Comparison of ENCODE assay signal across 8 cellular contexts in the genomic region with DNA sequence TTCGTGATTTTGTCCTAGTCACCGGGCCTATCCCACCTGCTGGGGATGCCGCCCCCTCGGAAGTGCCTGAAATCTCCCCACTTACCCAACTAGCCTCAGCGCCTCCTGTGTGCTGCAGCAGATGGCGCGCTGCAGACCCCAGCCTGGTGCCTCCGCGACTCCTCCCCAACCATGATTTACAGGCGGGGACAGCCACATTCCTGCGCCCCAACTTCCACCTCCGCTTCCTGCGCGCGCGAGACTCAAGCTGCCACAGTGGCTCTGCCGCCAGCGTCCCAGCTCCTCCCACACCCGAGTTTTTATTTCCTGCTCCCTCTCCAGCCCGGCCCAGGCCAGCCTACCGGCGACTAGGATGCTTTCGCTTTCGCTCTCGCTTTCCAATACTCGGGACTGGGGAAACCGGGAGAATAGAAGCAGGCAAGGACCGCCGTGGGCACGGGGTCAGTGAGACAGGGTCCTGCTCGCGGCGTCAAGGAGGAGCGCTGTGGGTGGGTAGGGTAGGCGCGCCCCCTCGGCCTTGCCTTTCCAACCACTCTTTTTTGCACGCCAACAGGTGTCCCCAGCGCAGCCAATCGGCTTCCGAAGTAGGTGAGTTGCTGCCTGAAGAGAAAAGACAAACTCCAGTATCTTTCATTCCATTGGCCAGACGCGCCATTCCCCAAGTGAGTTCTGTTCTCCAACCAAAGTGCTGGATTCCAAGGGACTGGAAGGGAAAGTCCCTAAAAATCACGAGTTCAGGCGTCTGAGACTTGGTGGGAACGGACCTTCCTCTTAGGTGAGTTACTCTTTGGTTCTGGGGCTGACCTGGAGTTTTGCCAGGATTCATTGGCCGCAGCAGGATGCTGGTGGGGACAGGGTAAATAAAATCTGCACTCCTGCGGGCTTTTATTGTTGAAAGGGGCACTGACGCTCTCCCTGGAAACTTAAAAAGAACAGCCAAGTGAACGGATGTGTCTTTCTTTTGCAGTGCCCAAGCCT. TPM values are rescaled to one million over a fixed set of nuclear protein-coding genes. Genes with fewer than 3 reads are reported as not detected.
DNase-seq lines count a peak whose midpoint lies in the region; ATAC-seq, FAIRE-seq and TF ChIP-seq lines count a peak whose summit lies in the region.

A gene with protein sequence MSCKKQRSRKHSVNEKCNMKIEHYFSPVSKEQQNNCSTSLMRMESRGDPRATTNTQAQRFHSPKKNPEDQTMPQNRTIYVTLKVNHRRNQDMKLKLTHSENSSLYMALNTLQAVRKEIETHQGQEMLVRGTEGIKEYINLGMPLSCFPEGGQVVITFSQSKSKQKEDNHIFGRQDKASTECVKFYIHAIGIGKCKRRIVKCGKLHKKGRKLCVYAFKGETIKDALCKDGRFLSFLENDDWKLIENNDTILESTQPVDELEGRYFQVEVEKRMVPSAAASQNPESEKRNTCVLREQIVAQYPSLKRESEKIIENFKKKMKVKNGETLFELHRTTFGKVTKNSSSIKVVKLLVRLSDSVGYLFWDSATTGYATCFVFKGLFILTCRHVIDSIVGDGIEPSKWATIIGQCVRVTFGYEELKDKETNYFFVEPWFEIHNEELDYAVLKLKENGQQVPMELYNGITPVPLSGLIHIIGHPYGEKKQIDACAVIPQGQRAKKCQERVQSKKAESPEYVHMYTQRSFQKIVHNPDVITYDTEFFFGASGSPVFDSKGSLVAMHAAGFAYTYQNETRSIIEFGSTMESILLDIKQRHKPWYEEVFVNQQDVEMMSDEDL (plus strand): TSS at position 327 of the 978 bp plus-strand sequence. CDS start 6,017 bp downstream, outside the sequence.

- H2AFZ ChIP-seq in astrocyte (ENCODE audit: low read depth, low read length): peak within 1 kb of the TSS; percentile 68

- FAIRE-seq in astrocyte (lab: Jason Lieb, UNC): no peak

- H3K79me2 ChIP-seq in astrocyte (ENCODE audit: insufficient read depth, low read length): peaks cover 3% of the 10 kb centered on the region

- intact Hi-C loops in uterus (cut with DNase I; ENCODE audit: low total_unique reads): loop anchor here (10.0 kb wide), 1 partner anchor 568 kb away; the partner anchor contains the start of genes LPXN and ZFP91

- H3K27ac ChIP-seq in astrocyte (ENCODE audit: low read depth, low read length) (peak within 1 kb of the TSS; percentile 78), uterus (peak within 1 kb of the TSS; percentile 94 to 97)

- peaks cover 51% of the 10 kb centered on the region for H3K4me1 Mint-ChIP-seq in T-helper 2 cell treated with Interferon-gamma antibody and Interleukin-4, amounts not matched to agents 5 μg/mL and 100 μg/mL, for 36 hours (ENCODE audit: low read depth)
- H3K4me1 Mint-ChIP-seq in astrocyte (ENCODE audit: low read depth, unreplicated experiment): peaks cover 9% of the 10 kb centered on the region

- no peaks in the 10 kb centered on the region for H3K9me3 Mint-ChIP-seq in T-helper 2 cell treated with Interferon-gamma antibody and Interleukin-4, amounts not matched to agents 5 μg/mL and 100 μg/mL, for 36 hours
- H3K9me3 Mint-ChIP-seq in astrocyte (ENCODE audit: unreplicated experiment): no peaks in the 10 kb centered on the region

- DNase-seq in NCI-H1092 treated with DMSO at 0.1 percent for 48 hours (lab: John Stamatoyannopoulos, UW) (peak; percentile 89), astrocyte (ENCODE audit: low read depth) (peak; percentile 84), hepatic stellate cell (ENCODE audit: low spot score) (peak; percentile 90), putamen (ENCODE audit: low spot score) (peak; percentile 66), uterus (peak; percentile 85 to 87)
- DNase-seq in T-helper 2 cell treated with Interferon-gamma antibody and Interleukin-4, amounts not matched to agents 5 μg/mL and 100 μg/mL, for 36 hours (ENCODE audit: low spot score): peak; percentile 87

- peak within 1 kb of the TSS; percentile 80 for H3K9ac ChIP-seq in astrocyte (ENCODE audit: low read length)

- peak within 1 kb of the TSS; percentile 95 for H3K4me2 ChIP-seq in astrocyte (ENCODE audit: low read length)

- peaks cover 45% of the 10 kb centered on the region for H3K36me3 Mint-ChIP-seq in T-helper 2 cell treated with Interferon-gamma antibody and Interleukin-4, amounts not matched to agents 5 μg/mL and 100 μg/mL, for 36 hours (ENCODE audit: low read depth)
- H3K36me3 Mint-ChIP-seq in astrocyte (ENCODE audit: low read depth, unreplicated experiment): peaks cover 5% of the 10 kb centered on the region

- H3K9me3 ChIP-seq in astrocyte (ENCODE audit: insufficient read depth, low read depth, low read length) (no peaks in the 10 kb centered on the region), uterus (no peaks in the 10 kb centered on the region)

- no peak for TF ChIP-seq POLR2A in uterus (IDR thresholded peaks at IDR 0.05)

- H3K4me3 Mint-ChIP-seq in T-helper 2 cell treated with Interferon-gamma antibody and Interleukin-4, amounts not matched to agents 5 μg/mL and 100 μg/mL, for 36 hours: peak within 1 kb of the TSS; percentile 93
- peak within 1 kb of the TSS; percentile 97 for H3K4me3 Mint-ChIP-seq in astrocyte (ENCODE audit: unreplicated experiment)

- peak within 1 kb of the TSS; percentile 91 for H3K27ac Mint-ChIP-seq in T-helper 2 cell treated with Interferon-gamma antibody and Interleukin-4, amounts not matched to agents 5 μg/mL and 100 μg/mL, for 36 hours
- H3K27ac Mint-ChIP-seq in astrocyte (ENCODE audit: unreplicated experiment): peak within 1 kb of the TSS; percentile 85

- H3K36me3 ChIP-seq in astrocyte (ENCODE audit: insufficient read depth, low read length) (no peaks in the 10 kb centered on the region), uterus (no peaks in the 10 kb centered on the region)

- H3K27me3 ChIP-seq in astrocyte (ENCODE audit: insufficient read depth, low read length) (no peaks in the 10 kb centered on the region), uterus (no peaks in the 10 kb centered on the region)

- TF ChIP-seq CTCF in GM12873 (IDR thresholded peaks at IDR 0.05; ENCODE audit: insufficient read depth, low read depth, low read length, missing control alignments) (peak; percentile 38), astrocyte (IDR thresholded peaks at IDR 0.05; ENCODE audit: insufficient read depth, low read depth, low read length) (no peak), uterus (IDR thresholded peaks at IDR 0.05) (peak in 1 of 4 experiments; percentile 28)

- peak within 1 kb of the TSS; percentile 87 for H3K4me3 ChIP-seq in astrocyte (ENCODE audit: insufficient read depth, low read depth, low read length)
- peak within 1 kb of the TSS; percentile 84 to 95 for H3K4me3 ChIP-seq in uterus

- ATAC-seq in HG02623 (IDR thresholded peaks at IDR 0.05; ENCODE audit: unreplicated experiment): peak; percentile 62

- H3K4me1 ChIP-seq in astrocyte (ENCODE audit: insufficient read depth, low read length): peaks cover 15% of the 10 kb centered on the region
- H3K4me1 ChIP-seq in uterus: no peaks in the 10 kb centered on the region

- H3K27me3 Mint-ChIP-seq in T-helper 2 cell treated with Interferon-gamma antibody and Interleukin-4, amounts not matched to agents 5 μg/mL and 100 μg/mL, for 36 hours (ENCODE audit: low read depth): no peaks in the 10 kb centered on the region
- peaks cover 4% of the 10 kb centered on the region for H3K27me3 Mint-ChIP-seq in astrocyte (ENCODE audit: low read depth, unreplicated experiment)

- H4K20me1 ChIP-seq in astrocyte (ENCODE audit: insufficient read depth, low read length): no peaks in the 10 kb centered on the region

RNA-seq across cellular contexts. Expression of the gene that starts here (rescaled TPM):
- total RNA-seq in astrocyte (11.1 and 13.1 TPM in 2 replicates), uterus (10 to 100 TPM in 3 of 4 donors, 1 to 10 TPM in 1; 7.2 to 65.2 (median 28.3) TPM)

Comparison
In these comparisons a context has a peak if more than half of its experiments do, and no peak if none do; other contexts are left out.
1. Peak in every context shown above with its lines: DNase-seq, ATAC-seq, H3K4me3 ChIP-seq and H3K27ac ChIP-seq.